ENCODE assay signal across 13 cellular contexts in genomic region chr13:50132937-50133276, GRCh38.
DNase-seq lines count a peak whose midpoint lies in the region; ATAC-seq and TF ChIP-seq lines count a peak whose summit lies in the region.
"Had no signal": no experiment of that assay in that cellular context is flagged by ENCODE, and none has a peak within 500 bp of the region (broad histone marks: within the 10 kb centered on the region; RNA-seq: fewer than 3 reads in every experiment).

No MANE protein-coding gene starts in this region.

- no peak overlapping the region for H3K27ac Mint-ChIP-seq in stimulated activated naive CD8-positive, alpha-beta T cell treated with anti-CD3 and anti-CD28 coated beads, Interleukin-15, Interleukin-2, amounts not matched to agents 100 ng/mL and 50 ng/mL, for 24 hours
- no peak overlapping the region for H3K27ac Mint-ChIP-seq in central memory CD8-positive, alpha-beta T cell (ENCODE audit: low read depth)
- H3K27ac Mint-ChIP-seq in naive B cell (peak overlapping the region in 2 of 6 donors; percentile 44 to 57), type B pancreatic cell (peak overlapping the region; percentile 47)
- H3K27ac Mint-ChIP-seq in naive thymus-derived CD8-positive, alpha-beta T cell, result peak overlapping the region in 1 of 10 donors; percentile 40

- ATAC-seq in stimulated activated naive CD8-positive, alpha-beta T cell treated with anti-CD3 and anti-CD28 coated beads, Interleukin-15, Interleukin-2, amounts not matched to agents 100 U/mL and 50 U/mL, for 24 hours, result no peak
- no peak for ATAC-seq in central memory CD8-positive, alpha-beta T cell (replicated peaks; ENCODE audit: extremely low read depth, poor library complexity, severe bottlenecking)
- no peak for ATAC-seq in naive B cell (ENCODE audit: low read depth in 2 of 2)
- ATAC-seq in HG02885 (IDR thresholded peaks at IDR 0.05; ENCODE audit: poor library complexity, unreplicated experiment), result no peak
- ATAC-seq in naive thymus-derived CD8-positive, alpha-beta T cell, result no peak
- ATAC-seq: gastrocnemius medialis had no signal

- H3K27me3 Mint-ChIP-seq in stimulated activated naive CD8-positive, alpha-beta T cell treated with anti-CD3 and anti-CD28 coated beads, Interleukin-15, Interleukin-2, amounts not matched to agents 100 ng/mL and 50 ng/mL, for 24 hours, result peaks cover 78% of the 10 kb centered on the region
- peaks cover 51% of the 10 kb centered on the region for H3K27me3 Mint-ChIP-seq in central memory CD8-positive, alpha-beta T cell
- H3K27me3 Mint-ChIP-seq in naive B cell, result peaks cover 27 to 54% (median 45%) of the 10 kb centered on the region in 3 donors
- peaks cover 87% of the 10 kb centered on the region for H3K27me3 Mint-ChIP-seq in type B pancreatic cell
- peaks cover 41 to 87% (median 52%) of the 10 kb centered on the region in 5 donors for H3K27me3 Mint-ChIP-seq in naive thymus-derived CD8-positive, alpha-beta T cell

- no peaks in the 10 kb centered on the region for H3K9me3 Mint-ChIP-seq in stimulated activated naive CD8-positive, alpha-beta T cell treated with anti-CD3 and anti-CD28 coated beads, Interleukin-15, Interleukin-2, amounts not matched to agents 100 ng/mL and 50 ng/mL, for 24 hours
- H3K9me3 Mint-ChIP-seq in central memory CD8-positive, alpha-beta T cell, result no peaks in the 10 kb centered on the region
- peaks cover 0 to 3% (median 0%) of the 10 kb centered on the region in 7 donors for H3K9me3 Mint-ChIP-seq in naive B cell
- no peaks in the 10 kb centered on the region for H3K9me3 Mint-ChIP-seq in type B pancreatic cell
- H3K9me3 Mint-ChIP-seq in naive thymus-derived CD8-positive, alpha-beta T cell, result peaks cover 0 to 3% (median 0%) of the 10 kb centered on the region in 9 donors

- H3K4me1 Mint-ChIP-seq in stimulated activated naive CD8-positive, alpha-beta T cell treated with anti-CD3 and anti-CD28 coated beads, Interleukin-15, Interleukin-2, amounts not matched to agents 100 ng/mL and 50 ng/mL, for 24 hours (ENCODE audit: low read depth), result peaks cover 49% of the 10 kb centered on the region
- H3K4me1 Mint-ChIP-seq in central memory CD8-positive, alpha-beta T cell, result peaks cover 33% of the 10 kb centered on the region
- H3K4me1 Mint-ChIP-seq in naive B cell (peaks cover 23 to 51% (median 43%) of the 10 kb centered on the region in 3 donors), type B pancreatic cell (ENCODE audit: unreplicated experiment) (peaks cover 47% of the 10 kb centered on the region)
- peaks cover 7 to 42% (median 25%) of the 10 kb centered on the region in 4 donors for H3K4me1 Mint-ChIP-seq in naive thymus-derived CD8-positive, alpha-beta T cell

- DNase-seq in stimulated activated naive CD8-positive, alpha-beta T cell treated with anti-CD3 and anti-CD28 coated beads, Interleukin-15, Interleukin-2, amounts not matched to agents 100 U/mL and 50 U/mL, for 24 hours, result no peak
- no peak for DNase-seq in central memory CD8-positive, alpha-beta T cell (ENCODE audit: low spot score in 2 of 2)
- DNase-seq in naive B cell (no peak), type B pancreatic cell (ENCODE audit: extremely low spot score, unreplicated experiment) (no peak), cortex of kidney (lab: John Stamatoyannopoulos, UW) (no peak)
- no peak for DNase-seq in naive thymus-derived CD8-positive, alpha-beta T cell
- DNase-seq: brain microvascular endothelial cell, erythroblast, gastrocnemius medialis, NCI-H1436 treated with DMSO at 0.1 percent for 48 hours, SK-N-SH had no signal

- POLR2A ChIA-PET in naive thymus-derived CD8-positive, alpha-beta T cell (lab: Charles Lee), result interaction anchor here (2.1 kb wide), 2 partner anchors 9 to 51 kb away, joined by 8 to 9 read pairs; no protein-coding TSS in a partner anchor

- H3K36me3 Mint-ChIP-seq in stimulated activated naive CD8-positive, alpha-beta T cell treated with anti-CD3 and anti-CD28 coated beads, Interleukin-15, Interleukin-2, amounts not matched to agents 100 ng/mL and 50 ng/mL, for 24 hours (ENCODE audit: low read depth), result no peaks in the 10 kb centered on the region
- H3K36me3 Mint-ChIP-seq in central memory CD8-positive, alpha-beta T cell (ENCODE audit: insufficient read depth), result peaks cover 34% of the 10 kb centered on the region
- H3K36me3 Mint-ChIP-seq in naive B cell (no peaks in the 10 kb centered on the region), type B pancreatic cell (no peaks in the 10 kb centered on the region)
- H3K36me3 Mint-ChIP-seq in naive thymus-derived CD8-positive, alpha-beta T cell, result peaks cover 0 to 5% (median 0%) of the 10 kb centered on the region in 3 donors

- TF ChIP-seq CTCF in type B pancreatic cell (conservative IDR thresholded peaks at IDR 0.05), result no peak

- H3K4me3 Mint-ChIP-seq in stimulated activated naive CD8-positive, alpha-beta T cell treated with anti-CD3 and anti-CD28 coated beads, Interleukin-15, Interleukin-2, amounts not matched to agents 100 ng/mL and 50 ng/mL, for 24 hours, result peak overlapping the region; percentile 49
- H3K4me3 Mint-ChIP-seq in central memory CD8-positive, alpha-beta T cell, result peak overlapping the region; percentile 55
- H3K4me3 Mint-ChIP-seq in naive B cell, result peak overlapping the region; percentile 72 to 92 (median 90)
- H3K4me3 Mint-ChIP-seq in type B pancreatic cell, result peak overlapping the region; percentile 85
- peak overlapping the region in 3 of 10 donors; percentile 9 to 52 (median 38) for H3K4me3 Mint-ChIP-seq in naive thymus-derived CD8-positive, alpha-beta T cell
